2 cellular contexts compared by ENCODE assay signal in genomic region chr1:46543382-46543760, GRCh38.
TF ChIP-seq lines count a peak whose summit lies in the region.

No MANE protein-coding gene starts in this region.

TF ChIP-seq in WTC11, 78 proteins besides CTCF, POLR2A, EP300 and RAD21 (continued from another document):
- TF ChIP-seq ZMAT4 (CRISPR knock-in tag; IDR thresholded peaks at IDR 0.05): no peak
- no peak for TF ChIP-seq STAT6 (CRISPR knock-in tag; conservative IDR thresholded peaks at IDR 0.05; ENCODE audit: low read depth)
- TF ChIP-seq ZNF423 (CRISPR knock-in tag; IDR thresholded peaks at IDR 0.05): no peak
- TF ChIP-seq ZNF281 (CRISPR knock-in tag; IDR thresholded peaks at IDR 0.05): no peak
- TF ChIP-seq PRRX2 (CRISPR knock-in tag; IDR thresholded peaks at IDR 0.05): no peak
- no peak for TF ChIP-seq ZNF425 (CRISPR knock-in tag; conservative IDR thresholded peaks at IDR 0.05)
- no peak for TF ChIP-seq ZNF121 (CRISPR knock-in tag; IDR thresholded peaks at IDR 0.05)
- TF ChIP-seq ZNF232 (CRISPR knock-in tag; IDR thresholded peaks at IDR 0.05): no peak

TF ChIP-seq in neural cell, 6 proteins besides CTCF, POLR2A, EP300 and RAD21 (continued from another document):
- no peak for TF ChIP-seq MXI1 (conservative IDR thresholded peaks at IDR 0.05; ENCODE audit: poor library complexity, severe bottlenecking)
